19 cellular contexts compared by ENCODE assay signal in genomic region chr4:113358784-113359183, GRCh38.
DNase-seq lines count a peak whose midpoint lies in the region; ATAC-seq, FAIRE-seq and TF ChIP-seq lines count a peak whose summit lies in the region.
"Had no signal": no experiment of that assay in that cellular context is flagged by ENCODE, and none has a peak within 500 bp of the region (broad histone marks: within the 10 kb centered on the region; RNA-seq: fewer than 3 reads in every experiment).

No MANE protein-coding gene starts in this region.

- no peaks in the 10 kb centered on the region for H3K27me3 Mint-ChIP-seq in progenitor cell of endocrine pancreas
- peaks cover 1 to 23% of the 10 kb centered on the region in 2 donors for H3K27me3 Mint-ChIP-seq in CD8-positive, alpha-beta memory T cell

- H3K79me2 ChIP-seq in GM23248 (ENCODE audit: insufficient read depth) = no peaks in the 10 kb centered on the region

- TF ChIP-seq CTCF in Panc1 (IDR thresholded peaks at IDR 0.05) = peak; percentile 58
- no peak for TF ChIP-seq CTCF in fibroblast of pulmonary artery (IDR thresholded peaks at IDR 0.05; ENCODE audit: low read length, missing control alignments)
- no peak for TF ChIP-seq CTCF in progenitor cell of endocrine pancreas (IDR thresholded peaks at IDR 0.05; ENCODE audit: unreplicated experiment)

- peaks cover 28% of the 10 kb centered on the region for H3K4me1 Mint-ChIP-seq in stimulated activated effector memory CD8-positive, alpha-beta T cell treated with anti-CD3 and anti-CD28 coated beads, Interleukin-12 subunit alpha, Interleukin-12 subunit beta, amount 100 ng/mL, for 72 hours
- no peaks in the 10 kb centered on the region for H3K4me1 Mint-ChIP-seq in progenitor cell of endocrine pancreas (ENCODE audit: low read depth)
- H3K4me1 Mint-ChIP-seq in CD8-positive, alpha-beta memory T cell = peaks cover 20 to 30% (median 22%) of the 10 kb centered on the region in 3 donors
- H3K4me1 Mint-ChIP-seq: nephron had no signal

- H3K4me2 ChIP-seq in GM23248 (ENCODE audit: unreplicated experiment) = no peak overlapping the region

- H3K4me1 ChIP-seq in Panc1 (ENCODE audit: control insufficient read depth, insufficient read depth, low read length) (no peaks in the 10 kb centered on the region), GM23248 (ENCODE audit: insufficient read depth) (peaks cover 16% of the 10 kb centered on the region)
- H3K4me1 ChIP-seq in CD8-positive, alpha-beta memory T cell (ENCODE audit: insufficient read depth, low read length) = peaks cover 11% of the 10 kb centered on the region
- H3K4me1 ChIP-seq: uterus had no signal

- peaks cover 9% of the 10 kb centered on the region for H3K9me3 Mint-ChIP-seq in stimulated activated effector memory CD8-positive, alpha-beta T cell treated with anti-CD3 and anti-CD28 coated beads, Interleukin-12 subunit alpha, Interleukin-12 subunit beta, amount 100 ng/mL, for 72 hours
- H3K9me3 Mint-ChIP-seq in progenitor cell of endocrine pancreas (ENCODE audit: low read depth) = no peaks in the 10 kb centered on the region
- peaks cover 9 to 25% (median 12%) of the 10 kb centered on the region in 5 donors for H3K9me3 Mint-ChIP-seq in CD8-positive, alpha-beta memory T cell

- no peaks in the 10 kb centered on the region for H3K9me2 ChIP-seq in GM23248 (ENCODE audit: insufficient read depth)

- H3K9ac ChIP-seq in GM23248 = no peak overlapping the region

- no peak for ATAC-seq in Panc1
- no peak for ATAC-seq in stimulated activated effector memory CD8-positive, alpha-beta T cell treated with anti-CD3 and anti-CD28 coated beads, Interleukin-12 subunit alpha, Interleukin-12 subunit beta, amount 100 ng/mL, for 72 hours

- CTCF ChIA-PET in Panc1 (lab: Charles Lee) = no interaction called here
- CTCF ChIA-PET in CD8-positive, alpha-beta memory T cell (lab: Charles Lee) = no interaction called here

- H3K27me3 ChIP-seq in Panc1 (ENCODE audit: control insufficient read depth, insufficient read depth, low read length) (no peaks in the 10 kb centered on the region), GM23248 (replicated peaks; ENCODE audit: insufficient read depth) (no peaks in the 10 kb centered on the region)
- H3K27me3 ChIP-seq in CD8-positive, alpha-beta memory T cell (ENCODE audit: insufficient read depth, low read length, poor library complexity, severe bottlenecking) = no peaks in the 10 kb centered on the region
- H3K27me3 ChIP-seq: uterus had no signal

- H3K27ac Mint-ChIP-seq in stimulated activated effector memory CD8-positive, alpha-beta T cell treated with anti-CD3 and anti-CD28 coated beads, Interleukin-12 subunit alpha, Interleukin-12 subunit beta, amount 100 ng/mL, for 72 hours = no peak overlapping the region
- no peak overlapping the region for H3K27ac Mint-ChIP-seq in progenitor cell of endocrine pancreas
- H3K27ac Mint-ChIP-seq in CD8-positive, alpha-beta memory T cell = no peak overlapping the region
- H3K27ac Mint-ChIP-seq: nephron had no signal

- no peaks in the 10 kb centered on the region for H3K36me3 ChIP-seq in Panc1 (ENCODE audit: control insufficient read depth, insufficient read depth, low read length)
- no peaks in the 10 kb centered on the region for H3K36me3 ChIP-seq in CD8-positive, alpha-beta memory T cell (ENCODE audit: insufficient read depth, low read length)
- H3K36me3 ChIP-seq in GM23248 (ENCODE audit: low read depth) = peaks cover 6% of the 10 kb centered on the region; the same call in 1 of the 2 replicates
- H3K36me3 ChIP-seq: uterus had no signal

- in situ Hi-C loops in Panc1 (cut with HindIII; ENCODE audit: low pct_unique_long_range_greater_than_20kb, low sequenced_read_pairs) (no loop called here), GM23248 (cut with MboI) (no loop called here)

- H4K20me1 ChIP-seq in GM23248 (ENCODE audit: insufficient read depth) = no peaks in the 10 kb centered on the region

- H3K27ac ChIP-seq in Panc1 (ENCODE audit: low read length) (no peak overlapping the region), GM23248 (no peak overlapping the region)
- no peak overlapping the region for H3K27ac ChIP-seq in CD8-positive, alpha-beta memory T cell (ENCODE audit: low read depth, low read length)
- H3K27ac ChIP-seq: uterus had no signal

- peaks cover 26% of the 10 kb centered on the region for H3F3A ChIP-seq in GM23248 (ENCODE audit: insufficient read depth)

- H3K4me3 ChIP-seq in Panc1 (ENCODE audit: low read depth in 2 of 2, low read length in 2 of 2) = no peak overlapping the region
- H3K4me3 ChIP-seq in fibroblast of pulmonary artery (replicated peaks; ENCODE audit: low read depth, low read length) = no peak overlapping the region
- no peak overlapping the region for H3K4me3 ChIP-seq in CD8-positive, alpha-beta memory T cell (ENCODE audit: low read length)
- H3K4me3 ChIP-seq in GM23248 = no peak overlapping the region
- H3K4me3 ChIP-seq: uterus had no signal

- H3K4me3 Mint-ChIP-seq in stimulated activated effector memory CD8-positive, alpha-beta T cell treated with anti-CD3 and anti-CD28 coated beads, Interleukin-12 subunit alpha, Interleukin-12 subunit beta, amount 100 ng/mL, for 72 hours = no peak overlapping the region
- no peak overlapping the region for H3K4me3 Mint-ChIP-seq in progenitor cell of endocrine pancreas (ENCODE audit: low read depth)
- no peak overlapping the region for H3K4me3 Mint-ChIP-seq in CD8-positive, alpha-beta memory T cell
- H3K4me3 Mint-ChIP-seq: nephron had no signal

- FAIRE-seq in HTR-8/SVneo (lab: Jason Lieb, UNC) = peak; percentile 51
- FAIRE-seq: frontal cortex, GM12891 had no signal

- H2AFZ ChIP-seq in GM23248 = no peak overlapping the region

- no peaks in the 10 kb centered on the region for H3K9me3 ChIP-seq in Panc1 (ENCODE audit: control insufficient read depth, insufficient read depth, low read depth, low read length)
- no peaks in the 10 kb centered on the region for H3K9me3 ChIP-seq in CD8-positive, alpha-beta memory T cell (ENCODE audit: low read length)
- no peaks in the 10 kb centered on the region for H3K9me3 ChIP-seq in GM23248 (ENCODE audit: low read depth)
- H3K9me3 ChIP-seq: uterus had no signal

- peaks cover 9% of the 10 kb centered on the region for H3K36me3 Mint-ChIP-seq in stimulated activated effector memory CD8-positive, alpha-beta T cell treated with anti-CD3 and anti-CD28 coated beads, Interleukin-12 subunit alpha, Interleukin-12 subunit beta, amount 100 ng/mL, for 72 hours
- no peaks in the 10 kb centered on the region for H3K36me3 Mint-ChIP-seq in progenitor cell of endocrine pancreas (ENCODE audit: insufficient read depth)
- H3K36me3 Mint-ChIP-seq in CD8-positive, alpha-beta memory T cell = peaks cover 0 to 14% (median 0%) of the 10 kb centered on the region in 3 donors

- peak; percentile 19 for DNase-seq in EL
- DNase-seq in HTR-8/SVneo (ENCODE audit: insufficient read length, low spot score) = no peak
- DNase-seq in Panc1 (ENCODE audit: low read depth, low spot score) = no peak
- peak; percentile 11 for DNase-seq in fibroblast of pulmonary artery (ENCODE audit: low read depth)
- DNase-seq in stimulated activated effector memory CD8-positive, alpha-beta T cell treated with anti-CD3 and anti-CD28 coated beads, Interleukin-12 subunit alpha, Interleukin-12 subunit beta, amount 100 ng/mL, for 72 hours (ENCODE audit: low spot score in 2 of 2) = no peak
- DNase-seq in progenitor cell of endocrine pancreas (ENCODE audit: low spot score, unreplicated experiment) = no peak
- DNase-seq in CD8-positive, alpha-beta memory T cell = no peak
- DNase-seq in GM23248 = no peak
- DNase-seq: activated CD4-positive, alpha-beta T cell treated with anti-CD3 and anti-CD28 coated beads, Interleukin-2, amount 50 U/mL, for 4 hours; activated naive CD4-positive, alpha-beta T cell; anterior cingulate cortex; SHP77 treated with DMSO at 0.1 percent for 48 hours; stimulated activated CD8-positive, alpha-beta memory T cell treated with anti-CD3 and anti-CD28 coated beads, Interleukin-4, amount 100 ng/mL, for 48 hours; substantia nigra; T-helper 1 cell; uterus had no signal

- BruUV-seq in Panc1 (replicated peaks; lab: Mats Ljungman, UMichigan) = no TSS peak

- POLR2A ChIA-PET in Panc1 (lab: Charles Lee) = no interaction called here
- POLR2A ChIA-PET in CD8-positive, alpha-beta memory T cell (lab: Charles Lee) = no interaction called here

- intact Hi-C loops in Panc1 (cut with micrococcal nuclease; ENCODE audit: unreplicated experiment) = no loop called here

- 80 to 94% methylated on average over 5 of the region's 5 CpGs for WGBS in GM23248 (ENCODE audit: low coverage in 1 of 2, low lambda C conversion rate in 2 of 2, missing lambda C conversion rate in 2 of 2), 2 experiments

Comparison
In these comparisons a context has a peak if more than half of its experiments do, and no peak if none do; other contexts are left out.
1. DNase-seq: peak in EL (single experiment) and fibroblast of pulmonary artery (single experiment); none in HTR-8/SVneo (single experiment), Panc1 (single experiment), stimulated activated effector memory CD8-positive, alpha-beta T cell treated with anti-CD3 and anti-CD28 coated beads, Interleukin-12 subunit alpha, Interleukin-12 subunit beta, amount 100 ng/mL, for 72 hours (0 of 2), progenitor cell of endocrine pancreas (single experiment), CD8-positive, alpha-beta memory T cell (0 of 5) and GM23248 (single experiment).